In the genomic region with DNA sequence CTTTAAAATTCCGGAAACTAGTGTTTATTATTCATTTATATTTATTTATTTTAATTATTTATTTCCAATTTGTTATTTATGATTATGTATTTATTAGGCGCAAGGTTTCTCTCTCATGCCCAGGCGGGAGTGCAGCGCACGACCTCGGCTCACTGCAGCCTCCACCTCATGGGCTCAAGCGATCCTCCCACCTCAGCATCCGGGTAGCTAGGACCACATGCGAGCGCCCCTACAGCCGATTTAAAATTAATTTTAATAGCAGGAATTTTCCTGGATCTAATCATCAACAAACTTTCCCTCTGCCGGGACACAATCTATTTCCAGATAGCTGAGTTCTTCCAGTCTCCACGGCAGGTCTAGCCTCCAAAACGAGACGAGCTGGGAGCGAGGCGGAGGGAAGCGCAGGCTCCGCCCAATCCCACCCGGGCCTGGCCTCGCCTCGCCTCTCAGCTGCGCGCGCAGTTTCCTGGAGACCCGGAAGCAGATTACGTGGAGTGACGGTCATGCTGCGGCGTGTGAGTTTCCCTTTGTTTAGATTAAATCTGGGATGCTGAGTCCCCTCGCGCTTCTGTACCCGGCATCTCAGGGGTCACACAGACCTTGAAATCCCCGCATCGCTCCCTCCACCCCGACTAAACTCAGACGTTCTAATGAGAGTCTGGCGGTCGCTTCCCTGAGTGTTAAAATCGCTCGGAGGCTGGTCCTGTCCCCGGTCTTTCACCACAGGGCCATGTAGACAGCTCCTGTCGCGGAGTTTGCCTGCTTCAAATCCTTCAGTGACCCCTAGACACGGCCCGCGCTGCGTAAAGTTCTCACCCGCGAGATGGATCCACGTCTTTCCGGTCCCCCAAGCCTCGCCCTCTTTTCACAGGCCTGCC, we compare ENCODE assay signal across 8 cellular contexts. TPM values are rescaled to one million over a fixed set of nuclear protein-coding genes. Genes with fewer than 3 reads are reported as not detected.
DNase-seq lines count a peak whose midpoint lies in the region; ATAC-seq and TF ChIP-seq lines count a peak whose summit lies in the region.

Gene ZNF880, plus strand, starts transcription at position 461 of the 878 bp plus-strand sequence. Its CDS starts 43 bp downstream, at position 504.

- DNase-seq in CMK (ENCODE audit: low read depth): peak; percentile 82
- no peak for DNase-seq in H7
- DNase-seq in NCI-H524 (lab: John Stamatoyannopoulos, UW): peak; percentile 86 to 95
- DNase-seq in activated CD8-positive, alpha-beta memory T cell treated with anti-CD3 and anti-CD28 coated beads, Interleukin-2, amount 50 U/mL, for 48 hours: peak; percentile 96
- peak; percentile 72 for DNase-seq in endothelial cell (ENCODE audit: low spot score)
- DNase-seq in stimulated activated CD8-positive, alpha-beta memory T cell treated with anti-CD3 and anti-CD28 coated beads, Interleukin-12 subunit alpha, Interleukin-12 subunit beta, amount 100 ng/mL, for 4 hours (ENCODE audit: low read depth): peak; percentile 85

- WGBS in mesodermal cell (ENCODE audit: insufficient coverage in 2 of 2), 2 experiments: 57 to 64% methylated on average over 45 to 47 of the region's 53 CpGs

- no peaks in the 10 kb centered on the region for H3K4me1 ChIP-seq in mesodermal cell (ENCODE audit: control insufficient read depth, insufficient read depth, low read length, poor library complexity, severe bottlenecking)

- peaks cover 3% of the 10 kb centered on the region for H3K36me3 ChIP-seq in H7 (replicated peaks; ENCODE audit: control insufficient read depth, insufficient read depth, low read length)
- peaks cover 28% of the 10 kb centered on the region for H3K36me3 ChIP-seq in mesodermal cell (ENCODE audit: control insufficient read depth, insufficient read depth, low read length)

- H3K27me3 Mint-ChIP-seq in endothelial cell (ENCODE audit: unreplicated experiment): peaks cover 2% of the 10 kb centered on the region

- peak within 1 kb of the TSS; percentile 97 for H3K27ac ChIP-seq in mesodermal cell (ENCODE audit: low read depth, low read length, severe bottlenecking)

- no peaks in the 10 kb centered on the region for H3K27me3 ChIP-seq in H7 (ENCODE audit: control insufficient read depth, insufficient read depth, low read length)

- H3K4me3 Mint-ChIP-seq in endothelial cell (ENCODE audit: unreplicated experiment): peak within 1 kb of the TSS; percentile 83

- H3K9me3 ChIP-seq in mesodermal cell (ENCODE audit: control insufficient read depth, low read length): peaks cover 65% of the 10 kb centered on the region

- TF ChIP-seq CTCF in endothelial cell (IDR thresholded peaks at IDR 0.05; ENCODE audit: unreplicated experiment): no peak

- peaks cover 44% of the 10 kb centered on the region for H3K9me3 Mint-ChIP-seq in endothelial cell (ENCODE audit: unreplicated experiment)

- no peaks in the 10 kb centered on the region for H3K4me1 Mint-ChIP-seq in endothelial cell (ENCODE audit: unreplicated experiment)

- H3K4me3 ChIP-seq in H7 (ENCODE audit: insufficient read depth, low read depth, low read length) (peak within 1 kb of the TSS; percentile 10; the same call in 1 of the 2 replicates), mesodermal cell (ENCODE audit: extremely low read depth, insufficient read depth, low read length, poor library complexity, severe bottlenecking) (peak within 1 kb of the TSS; percentile 46)

- ATAC-seq in GM19328 (IDR thresholded peaks at IDR 0.05; ENCODE audit: unreplicated experiment): no peak

- H3K27ac Mint-ChIP-seq in endothelial cell (ENCODE audit: unreplicated experiment): peak within 1 kb of the TSS; percentile 94

- peaks cover 58% of the 10 kb centered on the region for H3K36me3 Mint-ChIP-seq in endothelial cell (ENCODE audit: low read depth, unreplicated experiment)

RNA-seq across cellular contexts. Expression of gene ZNF880, which starts in this region (rescaled TPM):
- 0.66 and 4.0 TPM in 2 replicates for total RNA-seq in H7 (2014; rRNA removed; shearing (Covaris generic))
- total RNA-seq in endothelial cell (ENCODE audit: unreplicated experiment): 10.3 TPM
- 9.6 TPM for polyA plus RNA-seq in mesodermal cell (2013, experiment 1 of 2)
- polyA plus RNA-seq in mesodermal cell (2013, experiment 2 of 2): 9.4 TPM
